In the genomic region with DNA sequence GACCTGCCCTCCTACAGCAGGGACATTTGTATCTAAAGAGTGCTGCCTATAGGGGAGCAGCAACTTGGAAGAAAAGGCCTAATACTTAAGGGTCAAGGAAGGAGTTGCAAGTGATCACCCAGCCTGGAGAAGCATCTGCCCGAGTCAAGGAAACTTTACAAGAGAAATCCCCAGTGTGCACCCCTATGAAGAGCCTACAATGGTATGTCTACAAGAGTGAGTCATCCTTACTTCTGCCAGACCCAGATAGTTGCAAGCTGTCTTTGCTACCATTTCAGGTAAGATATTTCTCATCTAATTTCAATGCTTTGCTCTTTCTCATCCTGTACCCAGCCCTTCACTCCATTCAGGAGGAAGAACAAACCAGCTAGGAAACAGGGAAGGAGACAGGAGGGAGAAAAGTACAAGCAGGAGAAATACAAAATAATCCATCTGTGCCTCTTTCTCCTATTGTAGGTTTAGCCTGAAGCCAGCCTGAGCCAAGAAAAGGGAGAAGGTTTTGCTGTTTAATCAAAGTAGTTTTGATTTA, we compare ENCODE assay signal across 14 cellular contexts. TPM values are rescaled to one million over a fixed set of nuclear protein-coding genes. Genes with fewer than 3 reads are reported as not detected.
DNase-seq lines count a peak whose midpoint lies in the region; ATAC-seq and TF ChIP-seq lines count a peak whose summit lies in the region.
"Had no signal": no experiment of that assay in that cellular context is flagged by ENCODE, and none has a peak within 500 bp of the region (broad histone marks: within the 10 kb centered on the region; RNA-seq: fewer than 3 reads in every experiment).

No MANE protein-coding gene starts in this region.

- peak overlapping the region; percentile 60 for H3K4me3 Mint-ChIP-seq in neural progenitor cell

- H3K27ac Mint-ChIP-seq in neural progenitor cell: peak overlapping the region; percentile 90

- H3K79me2 ChIP-seq in DOHH2 (ENCODE audit: control insufficient read depth, low read length) (no peaks in the 10 kb centered on the region), neural progenitor cell (ENCODE audit: low read depth) (no peaks in the 10 kb centered on the region)

- H3K27ac ChIP-seq in DOHH2 (ENCODE audit: low read depth, low read length): no peak overlapping the region
- H3K27ac ChIP-seq in breast epithelium: peak overlapping the region; percentile 48 to 69
- H3K27ac ChIP-seq in neural progenitor cell: no peak overlapping the region
- no peak overlapping the region for H3K27ac ChIP-seq in aorta (ENCODE audit: low read depth in 1 of 2, low read length in 2 of 2)
- H3K27ac ChIP-seq: coronary artery, HL-60, tibial nerve had no signal

- TF ChIP-seq POLR2A in breast epithelium (IDR thresholded peaks at IDR 0.05): no peak

- H3K9ac ChIP-seq in neural progenitor cell: no peak overlapping the region

- H3K4me2 ChIP-seq in DOHH2 (ENCODE audit: low read length): peak overlapping the region; percentile 70
- H3K4me2 ChIP-seq in neural progenitor cell: no peak overlapping the region

- peaks cover 2% of the 10 kb centered on the region for H3K27me3 Mint-ChIP-seq in neural progenitor cell (ENCODE audit: insufficient read depth, low read depth)

- no peak for TF ChIP-seq CTCF in DOHH2 (IDR thresholded peaks at IDR 0.05; ENCODE audit: low read depth, low read length, poor library complexity, severe bottlenecking)
- TF ChIP-seq CTCF in breast epithelium (IDR thresholded peaks at IDR 0.05): no peak
- no peak for TF ChIP-seq CTCF in neural progenitor cell (IDR thresholded peaks at IDR 0.05)

- H3K9me2 ChIP-seq in DOHH2 (replicated peaks; ENCODE audit: control insufficient read depth, low read length): no peaks in the 10 kb centered on the region

- H3K4me1 ChIP-seq in DOHH2 (ENCODE audit: control insufficient read depth, low read length) (peaks cover 26% of the 10 kb centered on the region), breast epithelium (no peaks in the 10 kb centered on the region), neural progenitor cell (peaks cover 19% of the 10 kb centered on the region), aorta (ENCODE audit: control insufficient read depth in 1 of 2, insufficient read depth in 2 of 2, low read length in 2 of 2) (no peaks in the 10 kb centered on the region)

- peak overlapping the region; percentile 80 for H2AFZ ChIP-seq in neural progenitor cell (replicated peaks)

- H4K20me1 ChIP-seq in DOHH2 (ENCODE audit: control insufficient read depth, insufficient read depth, low read depth, low read length) (no peaks in the 10 kb centered on the region), neural progenitor cell (ENCODE audit: low read depth) (no peaks in the 10 kb centered on the region)

- peaks cover 33% of the 10 kb centered on the region for H3K4me1 Mint-ChIP-seq in neural progenitor cell

- no peaks in the 10 kb centered on the region for H3K9me3 ChIP-seq in DOHH2 (ENCODE audit: control insufficient read depth, insufficient read depth, low read length)
- H3K9me3 ChIP-seq in breast epithelium: no peaks in the 10 kb centered on the region
- H3K9me3 ChIP-seq in neural progenitor cell (ENCODE audit: low read depth): no peaks in the 10 kb centered on the region
- no peaks in the 10 kb centered on the region for H3K9me3 ChIP-seq in aorta (ENCODE audit: control insufficient read depth, low read length)

- peaks cover 32% of the 10 kb centered on the region for H3K9me3 Mint-ChIP-seq in neural progenitor cell

- no peaks in the 10 kb centered on the region for H3K36me3 ChIP-seq in DOHH2 (ENCODE audit: control insufficient read depth, low read length)
- no peaks in the 10 kb centered on the region for H3K36me3 ChIP-seq in breast epithelium
- no peaks in the 10 kb centered on the region for H3K36me3 ChIP-seq in neural progenitor cell
- no peaks in the 10 kb centered on the region for H3K36me3 ChIP-seq in aorta (ENCODE audit: control insufficient read depth in 1 of 2, insufficient read depth in 2 of 2, low read length in 1 of 2)
- H3K36me3 ChIP-seq: tibial nerve had no signal

- peak overlapping the region; percentile 48 for H3K4me3 ChIP-seq in DOHH2 (ENCODE audit: low read length)
- no peak overlapping the region for H3K4me3 ChIP-seq in breast epithelium
- H3K4me3 ChIP-seq in neural progenitor cell: no peak overlapping the region
- no peak overlapping the region for H3K4me3 ChIP-seq in aorta (ENCODE audit: low read length in 2 of 2)
- H3K4me3 ChIP-seq: coronary artery, tibial nerve had no signal

- ATAC-seq in aorta (ENCODE audit: low FRiP score) (no peak), GM21367 (IDR thresholded peaks at IDR 0.05; ENCODE audit: unreplicated experiment) (no peak)

- no peaks in the 10 kb centered on the region for H3F3A ChIP-seq in DOHH2 (ENCODE audit: control insufficient read depth, insufficient read depth)
- no peaks in the 10 kb centered on the region for H3F3A ChIP-seq in neural progenitor cell (ENCODE audit: low read depth)

- H3K27me3 ChIP-seq in DOHH2 (ENCODE audit: control insufficient read depth, low read length) (no peaks in the 10 kb centered on the region), breast epithelium (no peaks in the 10 kb centered on the region), neural progenitor cell (no peaks in the 10 kb centered on the region), aorta (ENCODE audit: control insufficient read depth in 1 of 2, insufficient read depth in 2 of 2, low read length in 1 of 2) (no peaks in the 10 kb centered on the region)
- H3K27me3 ChIP-seq: tibial nerve had no signal

- WGBS in aorta, 2 donors: 81 to 94% methylated on average over 1 of the region's 1 CpG

- DNase-seq in LoVo (ENCODE audit: low spot score) (peak; percentile 66), breast epithelium (ENCODE audit: low spot score in 2 of 2) (no peak), neural progenitor cell (ENCODE audit: low spot score) (no peak), hippocampal formation (lab: John Stamatoyannopoulos, UW) (no peak), aorta (no peak)
- DNase-seq in stimulated activated CD4-positive, alpha-beta T cell treated with anti-CD3 and anti-CD28 coated beads, Interleukin-4, amount 100 ng/mL, for 4 hours: no peak
- DNase-seq: activated CD4-positive, alpha-beta T cell treated with anti-CD3 and anti-CD28 coated beads, Interleukin-2, amount 50 U/mL, for 48 hours; NCI-H524 treated with DMSO at 0.1 percent for 48 hours had no signal

- intact Hi-C loops in breast epithelium (cut with DNase I; ENCODE audit: low total_unique reads) (no loop called here), aorta (cut with DNase I) (loop anchor here (5.0 to 10.0 kb wide), 3 partner anchors 114 to 311 kb away; partner anchors contain the start of gene AGR2 (in 1 of the 2))

- H3K36me3 Mint-ChIP-seq in neural progenitor cell: peaks cover 5% of the 10 kb centered on the region

RNA-seq across cellular contexts. Expression of gene AGR3, which starts 34.4 kb away (rescaled TPM):
- total RNA-seq in breast epithelium (10 to 100 TPM in 2 of 3 donors, not detected in 1; 32.1 to 37.3 TPM), neural progenitor cell (ENCODE audit: low replicate concordance) (not detected in 2 replicates), aorta (not detected)
- polyA plus RNA-seq in aorta: 100 to 1,000 TPM in 1 of 2 donors, not detected in 1; 100 TPM
- total RNA-seq: liver, tibial nerve had no signal
- polyA plus RNA-seq: liver had no signal

Comparison
In these comparisons a context has a peak if more than half of its experiments do, and no peak if none do; other contexts are left out.
1. H3K27ac ChIP-seq: peak in breast epithelium (2 of 2); none in DOHH2 (single experiment), neural progenitor cell (single experiment) and aorta (0 of 2).